In genomic region chr16:86872126-86872525, GRCh38 we compare ENCODE assay signal across 33 cellular contexts.
"Had no signal": no experiment of that assay in that cellular context is flagged by ENCODE, and none has a peak within 500 bp of the region (broad histone marks: within the 10 kb centered on the region; RNA-seq: fewer than 3 reads in every experiment).

No MANE protein-coding gene starts in this region.

- H3K36me3 ChIP-seq: adrenal gland, colonic mucosa, gastrocnemius medialis, WERI-Rb-1 had no signal

- H3K36me3 Mint-ChIP-seq: activated CD4-positive, alpha-beta memory T cell treated with anti-CD3 and anti-CD28 coated beads for 36 hours; activated CD8-positive, alpha-beta memory T cell treated with anti-CD3 and anti-CD28 coated beads, Interleukin-2, amount 10 ng/mL, durations not matched to agents 7 days and 5 days; activated naive CD4-positive, alpha-beta T cell treated with anti-CD3 and anti-CD28 coated beads, Interleukin-2, amount 50 U/mL, for 24 hours; activated naive CD8-positive, alpha-beta T cell treated with anti-CD3 and anti-CD28 coated beads for 36 hours had no signal

- H3K9me3 Mint-ChIP-seq: activated B cell treated with CpG ODN at 0.5 μM for 24 hours; activated CD4-positive, alpha-beta memory T cell treated with anti-CD3 and anti-CD28 coated beads for 36 hours; activated naive CD4-positive, alpha-beta T cell treated with anti-CD3 and anti-CD28 coated beads for 36 hours; activated naive CD4-positive, alpha-beta T cell treated with anti-CD3 and anti-CD28 coated beads, Interleukin-2, amount 50 U/mL, for 24 hours; activated naive CD8-positive, alpha-beta T cell treated with anti-CD3 and anti-CD28 coated beads for 36 hours; activated naive CD8-positive, alpha-beta T cell treated with anti-CD3 and anti-CD28 coated beads, Interleukin-2, amount 50 U/mL, for 24 hours; activated T-helper 1 cell treated with anti-CD3 and anti-CD28 coated beads, Interleukin-12 subunit alpha, Interleukin-12 subunit beta, Interleukin-2, Interleukin-4 antibody, amounts not matched to agents 30 ng/mL and 10 ng/mL and 1 ng/mL, durations not matched to agents 14 hours and 24 hours and 36 hours; activated T-helper 2 cell treated with anti-CD3 and anti-CD28 coated beads, Interferon-gamma antibody, Interleukin-2, Interleukin-4, amounts not matched to agents 10 μg/mL and 5 μg/mL and 100 μg/mL, durations not matched to agents 14 hours and 24 hours and 36 hours; T-helper 2 cell treated with Interferon-gamma antibody and Interleukin-4, amounts not matched to agents 5 μg/mL and 100 μg/mL, for 36 hours had no signal

- H3K4me3 ChIP-seq: adrenal gland, body of pancreas, colonic mucosa, gastrocnemius medialis had no signal

- H3K9me3 ChIP-seq: adrenal gland, colonic mucosa, gastrocnemius medialis had no signal

- H3K4me3 Mint-ChIP-seq: activated B cell treated with CpG ODN at 0.5 μM for 24 hours; activated CD4-positive, alpha-beta memory T cell treated with anti-CD3 and anti-CD28 coated beads for 36 hours; activated CD8-positive, alpha-beta memory T cell treated with anti-CD3 and anti-CD28 coated beads, Interleukin-2, amount 10 ng/mL, durations not matched to agents 7 days and 5 days; activated CD8-positive, alpha-beta T cell treated with anti-CD3 and anti-CD28 coated beads, Interleukin-2, amount 10 ng/mL, durations not matched to agents 7 days and 5 days; activated naive CD4-positive, alpha-beta T cell treated with anti-CD3 and anti-CD28 coated beads for 36 hours; activated naive CD4-positive, alpha-beta T cell treated with anti-CD3 and anti-CD28 coated beads, Interleukin-2, amount 50 U/mL, for 24 hours; activated naive CD8-positive, alpha-beta T cell treated with anti-CD3 and anti-CD28 coated beads for 36 hours; activated naive CD8-positive, alpha-beta T cell treated with anti-CD3 and anti-CD28 coated beads, Interleukin-2, amount 50 U/mL, for 24 hours; activated T-helper 1 cell treated with anti-CD3 and anti-CD28 coated beads, Interleukin-12 subunit alpha, Interleukin-12 subunit beta, Interleukin-2, Interleukin-4 antibody, amounts not matched to agents 30 ng/mL and 10 ng/mL and 1 ng/mL, durations not matched to agents 14 hours and 24 hours and 36 hours; endodermal cell; T-helper 17 cell; T-helper 2 cell treated with Interferon-gamma antibody and Interleukin-4, amounts not matched to agents 5 μg/mL and 100 μg/mL, for 36 hours had no signal

- DNase-seq: activated B cell treated with CpG ODN at 0.5 μM for 24 hours; activated CD4-positive, alpha-beta memory T cell treated with anti-CD3 and anti-CD28 coated beads for 36 hours; activated CD4-positive, alpha-beta T cell treated with anti-CD3 and anti-CD28 coated beads for 48 hours; activated CD8-positive, alpha-beta memory T cell treated with anti-CD3 and anti-CD28 coated beads, Interleukin-2, amount 10 ng/mL, durations not matched to agents 7 days and 5 days; activated CD8-positive, alpha-beta memory T cell treated with anti-CD3 and anti-CD28 coated beads, Interleukin-2, amount 50 U/mL, for 4 hours; activated CD8-positive, alpha-beta T cell treated with anti-CD3 and anti-CD28 coated beads, Interleukin-2, amount 10 ng/mL, durations not matched to agents 7 days and 5 days; activated effector memory CD4-positive, alpha-beta T cell treated with anti-CD3 and anti-CD28 coated beads, Interleukin-2, amount 50 U/mL, for 16 hours; activated naive CD4-positive, alpha-beta T cell treated with anti-CD3 and anti-CD28 coated beads for 36 hours; activated naive CD8-positive, alpha-beta T cell treated with anti-CD3 and anti-CD28 coated beads for 36 hours; activated naive CD8-positive, alpha-beta T cell treated with anti-CD3 and anti-CD28 coated beads, Interleukin-2, amount 50 U/mL, for 24 hours; activated T-cell treated with anti-CD3 and anti-CD28 coated beads, Interleukin-2, amount 50 U/mL, for 1 hour; activated T-cell treated with anti-CD3 and anti-CD28 coated beads, Interleukin-2, amount 50 U/mL, for 48 hours; adrenal gland; amygdala; body of pancreas; central memory CD4-positive, alpha-beta T cell; cerebellar nuclear complex; colonic mucosa; effector memory CD4-positive, alpha-beta T cell; foreskin keratinocyte; gastrocnemius medialis; glutamatergic neuron; T-helper 1 cell; T-helper 17 cell; T1000; WERI-Rb-1 had no signal

- H3K27ac Mint-ChIP-seq: activated B cell treated with CpG ODN at 0.5 μM for 24 hours; activated CD4-positive, alpha-beta memory T cell treated with anti-CD3 and anti-CD28 coated beads for 36 hours; activated CD8-positive, alpha-beta memory T cell treated with anti-CD3 and anti-CD28 coated beads, Interleukin-2, amount 10 ng/mL, durations not matched to agents 7 days and 5 days; activated CD8-positive, alpha-beta T cell treated with anti-CD3 and anti-CD28 coated beads, Interleukin-2, amount 10 ng/mL, durations not matched to agents 7 days and 5 days; activated naive CD4-positive, alpha-beta T cell treated with anti-CD3 and anti-CD28 coated beads for 36 hours; activated naive CD4-positive, alpha-beta T cell treated with anti-CD3 and anti-CD28 coated beads, Interleukin-2, amount 50 U/mL, for 24 hours; activated naive CD8-positive, alpha-beta T cell treated with anti-CD3 and anti-CD28 coated beads for 36 hours; activated naive CD8-positive, alpha-beta T cell treated with anti-CD3 and anti-CD28 coated beads, Interleukin-2, amount 50 U/mL, for 24 hours; activated T-helper 1 cell treated with anti-CD3 and anti-CD28 coated beads, Interleukin-12 subunit alpha, Interleukin-12 subunit beta, Interleukin-2, Interleukin-4 antibody, amounts not matched to agents 30 ng/mL and 10 ng/mL and 1 ng/mL, durations not matched to agents 14 hours and 24 hours and 36 hours; activated T-helper 2 cell treated with anti-CD3 and anti-CD28 coated beads, Interferon-gamma antibody, Interleukin-2, Interleukin-4, amounts not matched to agents 10 μg/mL and 5 μg/mL and 100 μg/mL, durations not matched to agents 14 hours and 24 hours and 36 hours; endodermal cell; T-helper 17 cell; T-helper 2 cell treated with Interferon-gamma antibody and Interleukin-4, amounts not matched to agents 5 μg/mL and 100 μg/mL, for 36 hours had no signal

- ATAC-seq: activated CD4-positive, CD25-positive, alpha-beta regulatory T cell treated with anti-CD3 and anti-CD28 coated beads, Interleukin-2, amount 50 U/mL, for 24 hours; activated CD8-positive, alpha-beta memory T cell treated with anti-CD3 and anti-CD28 coated beads, Interleukin-2, amount 10 ng/mL, durations not matched to agents 7 days and 5 days; activated CD8-positive, alpha-beta T cell treated with anti-CD3 and anti-CD28 coated beads, Interleukin-2, amount 10 ng/mL, durations not matched to agents 7 days and 5 days; activated naive CD8-positive, alpha-beta T cell treated with anti-CD3 and anti-CD28 coated beads, Interleukin-2, amount 50 U/mL, for 24 hours; body of pancreas; esophagus mucosa; foreskin keratinocyte; gastrocnemius medialis; T-helper 17 cell had no signal

- H3K4me1 Mint-ChIP-seq: activated B cell treated with CpG ODN at 0.5 μM for 24 hours; activated CD8-positive, alpha-beta memory T cell treated with anti-CD3 and anti-CD28 coated beads, Interleukin-2, amount 10 ng/mL, durations not matched to agents 7 days and 5 days; activated naive CD4-positive, alpha-beta T cell treated with anti-CD3 and anti-CD28 coated beads, Interleukin-2, amount 50 U/mL, for 24 hours; activated naive CD8-positive, alpha-beta T cell treated with anti-CD3 and anti-CD28 coated beads, Interleukin-2, amount 50 U/mL, for 24 hours; endodermal cell; T-helper 17 cell had no signal

- H3K27ac ChIP-seq: adrenal gland, body of pancreas, colonic mucosa, foreskin keratinocyte, gastrocnemius medialis, WERI-Rb-1 had no signal

- H3K27me3 ChIP-seq: body of pancreas, colonic mucosa, foreskin keratinocyte had no signal

- H3K4me1 ChIP-seq: adrenal gland, body of pancreas, colonic mucosa, foreskin keratinocyte, gastrocnemius medialis had no signal
